ENCODE assay signal across 20 cellular contexts in the genomic region with DNA sequence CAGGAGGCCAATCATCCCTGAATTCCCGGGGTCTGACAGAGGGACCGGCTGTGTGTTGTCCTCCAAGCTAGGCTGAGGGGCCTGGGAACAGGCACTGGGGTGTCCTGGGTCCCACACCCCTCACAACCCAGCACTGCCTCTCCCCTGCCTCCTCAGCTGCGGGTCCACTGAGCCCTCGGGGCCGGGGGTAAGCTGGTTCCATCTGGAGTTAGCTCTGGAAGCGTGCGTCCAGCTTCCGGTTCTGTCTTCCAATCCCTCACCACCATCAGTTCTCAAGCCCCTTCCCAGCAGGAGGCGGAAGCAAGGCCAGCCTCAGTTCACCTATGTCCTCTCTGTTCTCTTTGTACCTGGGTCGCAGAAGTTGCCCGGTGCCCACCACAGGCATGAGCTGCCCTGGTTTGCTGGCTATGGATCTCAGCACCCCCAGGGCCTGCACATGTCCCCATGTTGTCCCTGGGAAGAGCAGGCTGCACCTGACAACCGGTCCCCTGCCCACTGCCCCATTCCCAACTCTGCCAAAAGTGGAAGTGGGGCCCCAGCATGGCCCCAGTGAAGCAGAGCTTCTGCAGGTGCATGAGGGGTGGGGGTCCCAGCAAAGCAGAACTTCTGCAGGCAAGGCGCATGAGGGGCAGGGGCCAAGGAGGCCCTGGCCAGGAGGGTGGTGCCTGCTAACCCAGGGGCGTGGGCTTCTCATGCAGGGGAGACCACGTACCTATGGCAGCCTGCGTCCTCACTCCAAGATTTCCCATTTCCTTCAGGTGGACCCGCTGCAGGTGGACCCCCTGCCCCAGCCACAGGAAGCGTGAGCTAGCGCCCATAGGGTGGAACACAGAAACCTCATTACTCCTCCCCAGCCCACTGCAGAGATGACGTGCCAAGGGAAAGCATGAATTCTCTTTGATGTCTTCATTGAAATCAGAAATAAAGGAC.
"Had no signal": no experiment of that assay in that cellular context is flagged by ENCODE, and none has a peak within 500 bp of the region (broad histone marks: within the 10 kb centered on the region; RNA-seq: fewer than 3 reads in every experiment).

No MANE protein-coding gene starts in this region.

- H3K4me3 Mint-ChIP-seq: natural killer cell treated with Interleukin-12 subunit alpha and Interleukin-12 subunit beta and Interleukin-15 and Interleukin-18, amount 100 ng/mL, for 72 hours; neural progenitor cell had no signal

- H3K27me3 ChIP-seq: colonic mucosa, pancreas, right lobe of liver had no signal

- H3K36me3 Mint-ChIP-seq: natural killer cell treated with Interleukin-12 subunit alpha and Interleukin-12 subunit beta and Interleukin-15 and Interleukin-18, amount 100 ng/mL, for 72 hours; neural progenitor cell had no signal

- H3K9me3 ChIP-seq: colonic mucosa, esophagus squamous epithelium, gastroesophageal sphincter, left ventricle myocardium inferior, pancreas, right lobe of liver had no signal

- H3K36me3 ChIP-seq: colonic mucosa, esophagus squamous epithelium, gastroesophageal sphincter, left ventricle myocardium inferior, neural progenitor cell, pancreas, right lobe of liver had no signal

- ATAC-seq: gastroesophageal sphincter; natural killer cell treated with Interleukin-12 subunit alpha and Interleukin-12 subunit beta and Interleukin-15 and Interleukin-18, amount 100 ng/mL, for 72 hours; pancreas; right lobe of liver had no signal

- H3K4me1 ChIP-seq: colonic mucosa, neural progenitor cell had no signal

- H3K27ac ChIP-seq: colonic mucosa, esophagus squamous epithelium, gastroesophageal sphincter, left ventricle myocardium inferior, neural progenitor cell, pancreas, right lobe of liver had no signal

- H3K27ac Mint-ChIP-seq: natural killer cell treated with Interleukin-12 subunit alpha and Interleukin-12 subunit beta and Interleukin-15 and Interleukin-18, amount 100 ng/mL, for 72 hours; neural progenitor cell; progenitor cell of endocrine pancreas had no signal

- H3K4me3 ChIP-seq: colonic mucosa, esophagus squamous epithelium, gastroesophageal sphincter, left ventricle myocardium inferior, lung, neural progenitor cell, pancreas, right lobe of liver had no signal

- H3K4me1 Mint-ChIP-seq: neural progenitor cell had no signal

- H3K9me3 Mint-ChIP-seq: natural killer cell treated with Interleukin-12 subunit alpha and Interleukin-12 subunit beta and Interleukin-15 and Interleukin-18, amount 100 ng/mL, for 72 hours had no signal

- DNase-seq: colonic mucosa; dermis blood vessel endothelial cell; esophagus squamous epithelium; foreskin fibroblast; glutamatergic neuron; islet precursor cell; left ventricle myocardium inferior; mesenchymal stem cell; midbrain; occipital lobe; stimulated activated CD4-positive, alpha-beta T cell treated with anti-CD3 and anti-CD28 coated beads, Interleukin-2, amount 100 ng/mL, for 24 hours; stimulated activated naive CD4-positive, alpha-beta T cell treated with Interleukin-2 at 50 U/mL for 16 hours; trophoblast cell had no signal
